In the genomic region with DNA sequence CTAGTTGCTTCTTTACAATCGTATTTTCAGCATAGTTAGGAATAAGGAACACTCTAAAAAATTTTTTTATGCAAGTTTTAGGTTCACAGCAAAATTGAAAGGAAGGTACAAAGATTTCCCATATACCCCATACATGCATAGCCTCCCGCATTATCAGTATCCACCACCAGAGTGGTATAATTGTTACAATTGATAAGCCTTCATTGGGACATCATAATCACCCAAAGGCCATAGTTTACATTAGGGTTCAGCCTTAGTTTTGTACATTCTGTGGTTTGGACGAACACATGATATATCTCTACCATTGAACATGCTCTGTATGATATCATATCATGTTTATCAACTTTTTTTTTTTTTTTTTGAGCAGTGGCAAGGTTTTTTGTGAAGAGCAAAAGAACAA, we compare ENCODE assay signal across 2 cellular contexts.
TF ChIP-seq lines count a peak whose summit lies in the region.

No MANE protein-coding gene starts in this region.

TF ChIP-seq in SK-N-SH, 30 proteins besides CTCF, POLR2A, EP300 and RAD21 (continued from another document):
- TF ChIP-seq RFX5 (IDR thresholded peaks at IDR 0.05; ENCODE audit: low read length) (no peak), RCOR1 (IDR thresholded peaks at IDR 0.05; ENCODE audit: low read length) (no peak), CHD2 (IDR thresholded peaks at IDR 0.05; ENCODE audit: low read length, partially characterized antibody) (no peak), ELF1 (IDR thresholded peaks at IDR 0.05) (no peak)

TF ChIP-seq in SK-N-SH treated with all-trans-retinoic acid at 6 μM for 48 hours, 23 proteins besides CTCF, POLR2A, EP300 and RAD21 (continued from another document):
- TF ChIP-seq ZNF70 (CRISPR knock-in tag; IDR thresholded peaks at IDR 0.05) = no peak
- no peak for TF ChIP-seq PPARA (CRISPR knock-in tag; IDR thresholded peaks at IDR 0.05; ENCODE audit: borderline replicate concordance)
- TF ChIP-seq SNAI2 (CRISPR knock-in tag; IDR thresholded peaks at IDR 0.05) = no peak
- TF ChIP-seq ZNF565 (CRISPR knock-in tag; conservative IDR thresholded peaks at IDR 0.05; ENCODE audit: low read depth) = no peak
- no peak for TF ChIP-seq TOX (CRISPR knock-in tag; IDR thresholded peaks at IDR 0.05; ENCODE audit: borderline replicate concordance)
- no peak for TF ChIP-seq OSR1 (CRISPR knock-in tag; IDR thresholded peaks at IDR 0.05)
- TF ChIP-seq ISL1 (CRISPR knock-in tag; IDR thresholded peaks at IDR 0.05) = no peak
